16 cellular contexts compared by ENCODE assay signal in the genomic region with DNA sequence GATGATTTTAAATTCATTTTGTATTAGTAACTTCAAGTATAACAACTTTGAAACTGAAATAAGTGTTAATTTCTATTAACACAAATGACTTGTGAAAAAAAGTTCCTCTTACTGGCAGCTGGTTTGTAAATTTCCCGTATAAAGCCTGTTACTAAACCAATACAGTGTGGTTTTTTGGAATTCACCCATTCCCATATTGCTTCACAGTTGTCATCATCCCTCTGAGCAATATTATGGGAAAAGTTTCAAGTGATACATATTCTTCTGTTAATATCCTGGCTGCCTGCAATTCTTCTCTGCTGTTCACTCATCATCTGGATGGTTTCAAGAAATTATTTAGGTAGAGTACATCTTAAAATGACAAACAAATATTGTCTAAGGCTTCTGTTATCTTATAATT.
DNase-seq lines count a peak whose midpoint lies in the region; ATAC-seq and TF ChIP-seq lines count a peak whose summit lies in the region.
"Had no signal": no experiment of that assay in that cellular context is flagged by ENCODE, and none has a peak within 500 bp of the region (broad histone marks: within the 10 kb centered on the region; RNA-seq: fewer than 3 reads in every experiment).

No MANE protein-coding gene starts in this region.

- no peak for TF ChIP-seq CTCF in MCF 10A (IDR thresholded peaks at IDR 0.05; ENCODE audit: unreplicated experiment)
- TF ChIP-seq CTCF in breast epithelium (IDR thresholded peaks at IDR 0.05), result no peak
- TF ChIP-seq CTCF in epithelial cell of esophagus (IDR thresholded peaks at IDR 0.05; ENCODE audit: insufficient read depth, low read depth, low read length, missing control alignments), result no peak
- no peak for TF ChIP-seq CTCF in WERI-Rb-1 (IDR thresholded peaks at IDR 0.05; ENCODE audit: low read depth, low read length)

- H3K4me3 ChIP-seq in breast epithelium, result no peak overlapping the region
- no peak overlapping the region for H3K4me3 ChIP-seq in epithelial cell of esophagus (ENCODE audit: low read length)
- H3K4me3 ChIP-seq in mesenchymal stem cell (ENCODE audit: insufficient read depth in 1 of 2, low read depth in 1 of 2, low read length in 2 of 2), result no peak overlapping the region
- H3K4me3 ChIP-seq in WERI-Rb-1 (ENCODE audit: low read depth, low read length), result no peak overlapping the region
- H3K4me3 ChIP-seq: BLaER1, GM12878, GM23338 had no signal

- no peak for ATAC-seq in GM18502 (IDR thresholded peaks at IDR 0.05; ENCODE audit: poor library complexity, unreplicated experiment)
- ATAC-seq: GM12878, GM23338, HepG2 had no signal

- H3K27me3 ChIP-seq in breast epithelium (no peaks in the 10 kb centered on the region), mesenchymal stem cell (ENCODE audit: control insufficient read depth in 1 of 2, insufficient read depth in 1 of 2, low read length in 2 of 2) (no peaks in the 10 kb centered on the region), WERI-Rb-1 (ENCODE audit: insufficient read depth, low read depth, severe bottlenecking) (no peaks in the 10 kb centered on the region)
- H3K27me3 ChIP-seq: BLaER1 had no signal

- no peaks in the 10 kb centered on the region for H3K36me3 Mint-ChIP-seq in MCF 10A (ENCODE audit: insufficient read depth, unreplicated experiment)
- H3K36me3 Mint-ChIP-seq: CD4-positive, CD25-positive, alpha-beta regulatory T cell had no signal

- CTCF ChIA-PET in MCF 10A (lab: Yijun Ruan, JAX), result interaction anchor here (0.7 kb wide), 1 partner anchor 175 kb away, joined by 3 read pairs; no protein-coding TSS in a partner anchor

- no peak overlapping the region for H3K23ac ChIP-seq in mesenchymal stem cell (ENCODE audit: low read length in 2 of 2)

- H3K27me3 Mint-ChIP-seq in MCF 10A (ENCODE audit: insufficient read depth, unreplicated experiment), result no peaks in the 10 kb centered on the region
- H3K27me3 Mint-ChIP-seq: CD4-positive, CD25-positive, alpha-beta regulatory T cell had no signal

- peaks cover 8% of the 10 kb centered on the region for H3K4me1 Mint-ChIP-seq in MCF 10A (ENCODE audit: insufficient read depth, unreplicated experiment)
- H3K4me1 Mint-ChIP-seq: CD4-positive, CD25-positive, alpha-beta regulatory T cell had no signal

- H3K4me3 Mint-ChIP-seq in MCF 10A (ENCODE audit: unreplicated experiment), result no peak overlapping the region
- H3K4me3 Mint-ChIP-seq: CD4-positive, CD25-positive, alpha-beta regulatory T cell; GM23338 had no signal

- no peak overlapping the region for H4K91ac ChIP-seq in mesenchymal stem cell (ENCODE audit: low read length)

- no TSS peak for BruUV-seq in MCF 10A (replicated peaks; lab: Mats Ljungman, UMichigan)

- no peak overlapping the region for H4K8ac ChIP-seq in mesenchymal stem cell (ENCODE audit: low read length)

- H3K9me3 Mint-ChIP-seq in MCF 10A (ENCODE audit: unreplicated experiment), result no peaks in the 10 kb centered on the region
- H3K9me3 Mint-ChIP-seq: GM23338 had no signal

- H3K36me3 ChIP-seq in breast epithelium (no peaks in the 10 kb centered on the region), mesenchymal stem cell (ENCODE audit: control insufficient read depth in 1 of 2, insufficient read depth in 2 of 2, low read depth in 1 of 2, low read length in 2 of 2) (no peaks in the 10 kb centered on the region), WERI-Rb-1 (no peaks in the 10 kb centered on the region)
- H3K36me3 ChIP-seq: BLaER1 had no signal

- H3K4me1 ChIP-seq in breast epithelium, result no peaks in the 10 kb centered on the region
- H3K4me1 ChIP-seq in mesenchymal stem cell (ENCODE audit: control insufficient read depth, insufficient read depth, low read depth, low read length), result no peaks in the 10 kb centered on the region

- H3K18ac ChIP-seq in mesenchymal stem cell (ENCODE audit: low read depth in 1 of 2, low read length in 2 of 2), result no peak overlapping the region

- DNase-seq in MCF 10A (ENCODE audit: unreplicated experiment) (peak; percentile 58), breast epithelium (ENCODE audit: low spot score in 2 of 2) (no peak), epithelial cell of esophagus (ENCODE audit: low read depth) (peak; percentile 59), mesenchymal stem cell (peak; percentile 20), HPDE6-E6E7 (ENCODE audit: extremely low spot score) (no peak), RPMI8226 (no peak), WERI-Rb-1 (no peak)
- DNase-seq: CD4-positive, CD25-positive, alpha-beta regulatory T cell; DMS 273 treated with DMSO at 0.1 percent for 48 hours; H7 had no signal

- H2AFZ ChIP-seq in mesenchymal stem cell (ENCODE audit: low read depth, low read length), result no peak overlapping the region
- H2AFZ ChIP-seq: GM23338 had no signal

- no peak overlapping the region for H3K9ac ChIP-seq in mesenchymal stem cell (ENCODE audit: low read length)
- H3K9ac ChIP-seq: BLaER1 had no signal

- no peak for TF ChIP-seq POLR2A in breast epithelium (IDR thresholded peaks at IDR 0.05)

- H3K27ac Mint-ChIP-seq in MCF 10A (ENCODE audit: low read depth, unreplicated experiment), result peak overlapping the region; percentile 28
- H3K27ac Mint-ChIP-seq: CD4-positive, CD25-positive, alpha-beta regulatory T cell; GM23338 had no signal

- POLR2A ChIA-PET in MCF 10A (lab: Yijun Ruan, JAX), result no interaction called here

- H2BK120ac ChIP-seq in mesenchymal stem cell (ENCODE audit: low read depth, low read length), result no peak overlapping the region

- intact Hi-C loops in MCF 10A (cut with micrococcal nuclease) (no loop called here), breast epithelium (cut with DNase I; ENCODE audit: low total_unique reads) (no loop called here)

- no peak overlapping the region for H2BK15ac ChIP-seq in mesenchymal stem cell (ENCODE audit: low read depth, poor library complexity, severe bottlenecking)

- no peak overlapping the region for H2BK5ac ChIP-seq in mesenchymal stem cell (ENCODE audit: low read depth, low read length, poor library complexity, severe bottlenecking)

- no CpG with 5 or more reads among the region's 1 CpG for WGBS in mesenchymal stem cell

- H3K4me2 ChIP-seq in mesenchymal stem cell (ENCODE audit: low read length, poor library complexity, severe bottlenecking), result no peak overlapping the region
- H3K4me2 ChIP-seq: BLaER1, GM23338 had no signal

- no peak overlapping the region for H2AK5ac ChIP-seq in mesenchymal stem cell (ENCODE audit: low read length, severe bottlenecking)

- H3K14ac ChIP-seq in mesenchymal stem cell (ENCODE audit: low read length in 2 of 2), result no peak overlapping the region

- H3K9me3 ChIP-seq in breast epithelium (no peaks in the 10 kb centered on the region), mesenchymal stem cell (ENCODE audit: control insufficient read depth, low read length) (no peaks in the 10 kb centered on the region), WERI-Rb-1 (ENCODE audit: severe bottlenecking) (no peaks in the 10 kb centered on the region)
- H3K9me3 ChIP-seq: BLaER1 had no signal

- H2BK12ac ChIP-seq in mesenchymal stem cell (ENCODE audit: low read length in 2 of 2), result no peak overlapping the region

- H3K4ac ChIP-seq in mesenchymal stem cell (ENCODE audit: low read depth in 1 of 2, low read length in 2 of 2), result no peak overlapping the region

- H3K27ac ChIP-seq in breast epithelium (no peak overlapping the region), mesenchymal stem cell (ENCODE audit: low read length, poor library complexity, severe bottlenecking) (no peak overlapping the region), WERI-Rb-1 (no peak overlapping the region)
- H3K27ac ChIP-seq: 22Rv1, BLaER1 had no signal

- no peaks in the 10 kb centered on the region for H3K79me1 ChIP-seq in mesenchymal stem cell (replicated peaks; ENCODE audit: low read length, poor library complexity, severe bottlenecking)

Comparison
In these comparisons a context has a peak if more than half of its experiments do, and no peak if none do; other contexts are left out.
1. DNase-seq: peak in MCF 10A (single experiment), epithelial cell of esophagus (single experiment) and mesenchymal stem cell (single experiment); none in breast epithelium (0 of 2), HPDE6-E6E7 (single experiment), RPMI8226 (single experiment) and WERI-Rb-1 (single experiment).